ENCODE assay signal across 22 cellular contexts in genomic region chr10:58565256-58565655, GRCh38. TPM values are rescaled to one million over a fixed set of nuclear protein-coding genes. Genes with fewer than 3 reads are reported as not detected.
A peak's percentile ranks its signal among the peaks of the same experiment; 100 is the strongest.
DNase-seq lines count a peak whose midpoint lies in the region; ATAC-seq and TF ChIP-seq lines count a peak whose summit lies in the region.
"Had no signal": no experiment of that assay in that cellular context is flagged by ENCODE, and none has a peak within 500 bp of the region (broad histone marks: within the 10 kb centered on the region; RNA-seq: fewer than 3 reads in every experiment).

No MANE protein-coding gene starts in this region.

- no peaks in the 10 kb centered on the region for H3K27me3 ChIP-seq in smooth muscle cell (ENCODE audit: low read depth)
- H3K27me3 ChIP-seq: BLaER1 had no signal

- peaks cover 64% of the 10 kb centered on the region for H3K79me2 ChIP-seq in smooth muscle cell (ENCODE audit: low read depth)

- no peak for DNase-seq in Right ventricle myocardium superior
- DNase-seq in Right ventricle myocardium inferior (ENCODE audit: missing footprints): no peak
- DNase-seq in NCI-H82 (lab: John Stamatoyannopoulos, UW): peak; percentile 84
- DNase-seq in fibroblast of peridontal ligament (ENCODE audit: extremely low read depth): peak; percentile 59
- DNase-seq in skeletal muscle cell (ENCODE audit: low read depth): peak; percentile 41
- DNase-seq in superior temporal gyrus (ENCODE audit: extremely low spot score): no peak
- DNase-seq in smooth muscle cell (lab: John Stamatoyannopoulos, UW; ENCODE audit: unreplicated experiment): no peak
- no peak for DNase-seq in NCI-H1105 (lab: John Stamatoyannopoulos, UW)
- DNase-seq: CD8-positive, alpha-beta T cell; DND-41; Kasumi-1; MM.1S; NCI-H1092; NCI-H146; NCI-H2081; NCI-H2171 treated with DMSO at 0.1 percent for 48 hours; NCI-H526 treated with DMSO at 0.1 percent for 48 hours; NK-92 treated with Interleukin-12 subunit alpha and Interleukin-12 subunit beta, amount 100 ng/mL, for 24 hours; SHP77 treated with DMSO at 0.1 percent for 48 hours had no signal

- H3K4me2 ChIP-seq in smooth muscle cell: no peak overlapping the region
- H3K4me2 ChIP-seq: BLaER1 had no signal

- H3F3A ChIP-seq in smooth muscle cell (ENCODE audit: low read depth): no peaks in the 10 kb centered on the region

- no peak overlapping the region for H2AFZ ChIP-seq in smooth muscle cell (ENCODE audit: low read depth)

- H3K36me3 ChIP-seq in smooth muscle cell (ENCODE audit: low read depth): no peaks in the 10 kb centered on the region
- H3K36me3 ChIP-seq: BLaER1, HAP-1 had no signal

- no peaks in the 10 kb centered on the region for H3K4me1 ChIP-seq in smooth muscle cell (ENCODE audit: low read depth)
- H3K4me1 ChIP-seq: BLaER1, HAP-1 had no signal

- TF ChIP-seq CTCF in smooth muscle cell (IDR thresholded peaks at IDR 0.05; ENCODE audit: borderline replicate concordance, insufficient read depth, poor library complexity, severe bottlenecking): no peak

- H4K20me1 ChIP-seq in smooth muscle cell (ENCODE audit: low read depth): peaks cover 22% of the 10 kb centered on the region
- H4K20me1 ChIP-seq: BLaER1 had no signal

- no peak overlapping the region for H3K4me3 ChIP-seq in skeletal muscle cell (ENCODE audit: low read depth, low read length)
- H3K4me3 ChIP-seq in smooth muscle cell: no peak overlapping the region
- H3K4me3 ChIP-seq: BLaER1, HAP-1 had no signal

- H3K9me3 ChIP-seq in smooth muscle cell (replicated peaks; ENCODE audit: low read depth): peaks cover 4% of the 10 kb centered on the region
- H3K9me3 ChIP-seq: HAP-1 had no signal

- 89% methylated on average over 2 of the region's 2 CpGs for WGBS in smooth muscle cell (ENCODE audit: low lambda C conversion rate)

- H3K9ac ChIP-seq in smooth muscle cell (ENCODE audit: low read depth): no peak overlapping the region
- H3K9ac ChIP-seq: BLaER1 had no signal

- no peak overlapping the region for H3K27ac ChIP-seq in smooth muscle cell (ENCODE audit: low read depth)
- H3K27ac ChIP-seq: BLaER1 had no signal

- intact Hi-C loops in Right ventricle myocardium superior (cut with DNase I) (no loop called here), Right ventricle myocardium inferior (cut with DNase I) (no loop called here)

- ATAC-seq in Right ventricle myocardium superior (ENCODE audit: poor library complexity) (peak; percentile 41), Right ventricle myocardium inferior (no peak)
- ATAC-seq: CD8-positive, alpha-beta T cell had no signal

RNA-seq across cellular contexts. Expression of gene BICC1, which starts 52.6 kb away (rescaled TPM):
- total RNA-seq in Right ventricle myocardium superior (6.1 TPM), Right ventricle myocardium inferior (8.2 TPM), smooth muscle cell (23.0 and 31.8 TPM in 2 replicates)
- 7.5 and 7.9 TPM in 2 replicates for polyA plus RNA-seq in smooth muscle cell
- total RNA-seq: CD8-positive, alpha-beta T cell; G401 had no signal

Comparison
In these comparisons a context has a peak if more than half of its experiments do, and no peak if none do; other contexts are left out.
1. DNase-seq: peak in NCI-H82 (single experiment), fibroblast of peridontal ligament (single experiment) and skeletal muscle cell (single experiment); none in Right ventricle myocardium superior (single experiment), Right ventricle myocardium inferior (single experiment), superior temporal gyrus (single experiment), smooth muscle cell (single experiment) and NCI-H1105 (single experiment).